27 cellular contexts compared by ENCODE assay signal in the genomic region with DNA sequence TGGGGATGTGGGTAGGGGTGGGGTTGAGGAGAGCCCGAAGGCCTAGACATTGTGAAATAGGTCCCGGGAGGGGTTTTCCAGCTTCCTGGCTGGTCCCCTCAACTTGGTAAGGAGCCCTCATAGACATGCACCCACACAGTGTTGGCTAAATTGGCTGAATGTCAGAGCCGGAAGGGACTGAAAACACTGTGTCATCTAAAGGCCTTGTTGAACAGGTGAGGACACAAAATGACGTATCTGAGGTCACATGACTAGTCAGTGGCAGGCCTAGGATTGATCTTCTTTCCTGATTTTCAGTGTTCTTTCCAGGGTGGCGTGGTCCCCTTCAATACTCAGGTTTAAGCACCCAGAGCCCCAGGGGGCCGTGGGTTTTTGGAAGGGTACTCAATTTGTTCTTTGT. TPM values are rescaled to one million over a fixed set of nuclear protein-coding genes. Genes with fewer than 3 reads are reported as not detected.
DNase-seq lines count a peak whose midpoint lies in the region; ATAC-seq, FAIRE-seq and TF ChIP-seq lines count a peak whose summit lies in the region.
"Had no signal": no experiment of that assay in that cellular context is flagged by ENCODE, and none has a peak within 500 bp of the region (broad histone marks: within the 10 kb centered on the region; RNA-seq: fewer than 3 reads in every experiment).

No MANE protein-coding gene starts in this region.

- H3K4me3 ChIP-seq in BLaER1 (no peak overlapping the region), coronary artery (no peak overlapping the region), thoracic aorta (no peak overlapping the region), WERI-Rb-1 (ENCODE audit: low read depth, low read length) (no peak overlapping the region)
- H3K4me3 ChIP-seq: esophagus muscularis mucosa, prostate gland, SK-N-MC had no signal

- peak; percentile 47 for DNase-seq in RPMI7951 (ENCODE audit: low read depth)
- no peak for DNase-seq in coronary artery (ENCODE audit: low spot score)
- DNase-seq in thoracic aorta (ENCODE audit: low spot score): no peak
- no peak for DNase-seq in frontal cortex (ENCODE audit: low spot score in 2 of 2)
- DNase-seq in kidney glomerular epithelial cell (lab: John Stamatoyannopoulos, UW): no peak
- no peak for DNase-seq in WERI-Rb-1
- DNase-seq: activated CD4-positive, alpha-beta T cell treated with anti-CD3 and anti-CD28 coated beads for 4 hours; activated effector memory CD4-positive, alpha-beta T cell treated with anti-CD3 and anti-CD28 coated beads, Interleukin-2, amount 50 U/mL, for 16 hours; activated naive CD8-positive, alpha-beta T cell treated with anti-CD3 and anti-CD28 coated beads for 36 hours; AML-193; COR-L47; dermis blood vessel endothelial cell; foreskin keratinocyte; GDM1; left colon; naive thymus-derived CD4-positive, alpha-beta T cell; NCI-H1436; NCI-H2107; NCI-H774; RPMI8226; T-helper 2 cell had no signal

- no peaks in the 10 kb centered on the region for H4K20me1 ChIP-seq in BLaER1

- H3K9ac ChIP-seq in BLaER1: no peak overlapping the region

- H3K36me3 ChIP-seq in BLaER1 (no peaks in the 10 kb centered on the region), thoracic aorta (peaks cover 9% of the 10 kb centered on the region), WERI-Rb-1 (no peaks in the 10 kb centered on the region)
- H3K36me3 ChIP-seq: prostate gland had no signal

- H3K4me2 ChIP-seq in BLaER1: peak overlapping the region; percentile 83

- no peak for FAIRE-seq in frontal cortex (lab: Jason Lieb, UNC)
- FAIRE-seq: A204.1 had no signal

- ATAC-seq in thoracic aorta (ENCODE audit: insufficient number of reproducible peaks, low FRiP score, low read depth) (no peak), GM21723 (IDR thresholded peaks at IDR 0.05; ENCODE audit: unreplicated experiment) (no peak)
- ATAC-seq: foreskin keratinocyte; naive thymus-derived CD4-positive, alpha-beta T cell had no signal

- H3K9me3 ChIP-seq in BLaER1 (no peaks in the 10 kb centered on the region), thoracic aorta (no peaks in the 10 kb centered on the region), WERI-Rb-1 (ENCODE audit: severe bottlenecking) (no peaks in the 10 kb centered on the region)
- H3K9me3 ChIP-seq: esophagus muscularis mucosa, prostate gland had no signal

- H3K27ac ChIP-seq in BLaER1 (no peak overlapping the region), coronary artery (peak overlapping the region; percentile 92 to 97), thoracic aorta (peak overlapping the region; percentile 96 to 97), WERI-Rb-1 (no peak overlapping the region)
- H3K27ac ChIP-seq: foreskin keratinocyte, SK-N-MC had no signal

- H3K4me1 ChIP-seq in BLaER1: peaks cover 97% of the 10 kb centered on the region
- H3K4me1 ChIP-seq in thoracic aorta (ENCODE audit: control insufficient read depth in 1 of 2, low read depth in 2 of 2): peaks cover 37 to 57% of the 10 kb centered on the region in 2 donors
- H3K4me1 ChIP-seq: foreskin keratinocyte had no signal

- H3K27me3 ChIP-seq in BLaER1 (no peaks in the 10 kb centered on the region), thoracic aorta (replicated peaks; ENCODE audit: insufficient read depth) (no peaks in the 10 kb centered on the region), WERI-Rb-1 (ENCODE audit: insufficient read depth, low read depth, severe bottlenecking) (no peaks in the 10 kb centered on the region)
- H3K27me3 ChIP-seq: esophagus muscularis mucosa had no signal

- no peak for TF ChIP-seq CTCF in coronary artery (IDR thresholded peaks at IDR 0.05)
- no peak for TF ChIP-seq CTCF in thoracic aorta (IDR thresholded peaks at IDR 0.05)
- TF ChIP-seq CTCF in WERI-Rb-1 (IDR thresholded peaks at IDR 0.05; ENCODE audit: low read depth, low read length): no peak

RNA-seq across cellular contexts. Expression of a gene that starts 27.6 kb away (rescaled TPM):
- total RNA-seq in RPMI7951 (2014; rRNA removed; shearing (Covaris generic)): 19.7 and 26.7 TPM in 2 replicates
- 100 to 1,000 TPM in 1 of 2 donors, 10 to 100 TPM in 1; 68.1 to 197 TPM for total RNA-seq in thoracic aorta
- 1.2 TPM for total RNA-seq in frontal cortex

RNA-seq across cellular contexts. Expression of a gene that starts 42.5 kb away (rescaled TPM):
- 1.6 and 3.0 TPM in 2 replicates for total RNA-seq in RPMI7951 (2014; rRNA removed; shearing (Covaris generic))
- total RNA-seq in thoracic aorta (10 to 100 TPM in 1 of 2 donors, 1 to 10 TPM in 1; 8.1 to 16.7 TPM), frontal cortex (14.3 TPM)

Comparison
In these comparisons a context has a peak if more than half of its experiments do, and no peak if none do; other contexts are left out.
1. H3K27ac ChIP-seq: peak in coronary artery (2 of 2) and thoracic aorta (2 of 2); none in BLaER1 (single experiment) and WERI-Rb-1 (single experiment).